10 cellular contexts compared by ENCODE assay signal in the genomic region with DNA sequence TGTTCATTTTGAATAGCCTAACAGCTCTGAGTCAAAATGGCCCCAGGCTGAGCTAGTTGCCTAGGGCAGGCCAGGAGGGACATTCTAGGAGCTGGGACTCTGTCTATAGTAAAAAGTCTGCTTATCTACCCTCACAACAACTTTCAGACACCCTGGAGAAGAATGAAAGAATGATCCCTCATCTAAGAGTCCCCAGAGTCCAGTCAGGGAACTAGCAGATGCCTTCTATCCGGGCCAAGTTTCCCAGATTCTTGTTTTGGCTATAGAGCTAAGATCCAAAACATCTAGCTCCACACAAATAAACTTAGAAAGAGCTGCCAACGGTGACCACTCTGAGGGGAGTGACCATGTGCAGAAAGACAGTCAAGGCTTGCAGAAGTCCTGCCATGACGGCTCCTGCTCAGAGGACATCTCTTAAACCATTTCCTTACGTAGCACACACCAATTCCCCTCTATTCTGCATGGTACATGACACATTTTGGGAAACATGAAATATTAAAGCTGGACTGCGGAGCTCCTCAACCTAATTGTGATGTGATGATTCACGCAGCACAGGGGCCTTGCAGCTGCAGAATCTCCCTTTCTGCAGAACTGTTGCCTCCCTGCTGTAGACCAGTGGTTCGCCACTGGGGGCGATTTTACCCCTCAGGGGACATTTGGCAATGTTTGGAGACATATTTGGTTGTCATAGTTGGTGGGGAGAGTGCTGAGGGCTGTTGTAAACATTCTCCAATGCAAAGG. TPM values are rescaled to one million over a fixed set of nuclear protein-coding genes. Genes with fewer than 3 reads are reported as not detected.
A peak's percentile ranks its signal among the peaks of the same experiment; 100 is the strongest.
DNase-seq lines count a peak whose midpoint lies in the region; ATAC-seq and TF ChIP-seq lines count a peak whose summit lies in the region.
"Had no signal": no experiment of that assay in that cellular context is flagged by ENCODE, and none has a peak within 500 bp of the region (broad histone marks: within the 10 kb centered on the region; RNA-seq: fewer than 3 reads in every experiment).

No MANE protein-coding gene starts in this region.

- CTCF ChIA-PET in HCT116 (lab: Charles Lee) = interaction anchor here (1.0 kb wide), 1 partner anchor 35 kb away, joined by 3 read pairs; no protein-coding TSS in a partner anchor

- no peaks in the 10 kb centered on the region for H4K20me1 ChIP-seq in HCT116 (ENCODE audit: insufficient read depth)

- WGBS in suprapubic skin = 51% methylated on average over 8 of the region's 8 CpGs

- no peak overlapping the region for H3K27ac ChIP-seq in HCT116 (ENCODE audit: low read depth, low read length)
- H3K27ac ChIP-seq in suprapubic skin = peak overlapping the region; percentile 44
- H3K27ac ChIP-seq: upper lobe of right lung had no signal

- RAD21 ChIA-PET in HCT116 (lab: Charles Lee; ENCODE audit: low non-redundant PET in 1 of 2, low total read pairs in 2 of 2, uncharacterized antibody in 2 of 2, unreplicated experiment in 2 of 2) = no interaction called here

- intact Hi-C loops in HCT116 (cut with micrococcal nuclease) (no loop called here), left cardiac atrium (cut with DNase I) (no loop called here)

- H3K9ac ChIP-seq in HCT116 (ENCODE audit: low read length) = no peak overlapping the region

- no peak for DNase-seq in HCT116 (ENCODE audit: low read depth, low spot score)
- DNase-seq in astrocyte of the spinal cord (ENCODE audit: low read depth, low spot score) = peak; percentile 13
- no peak for DNase-seq in left cardiac atrium
- DNase-seq in suprapubic skin (ENCODE audit: low spot score in 2 of 2) = no peak
- no peak for DNase-seq in NCI-H128 (lab: John Stamatoyannopoulos, UW; ENCODE audit: unreplicated experiment)
- no peak for DNase-seq in stimulated activated CD8-positive, alpha-beta memory T cell treated with anti-CD3 and anti-CD28 coated beads, Interleukin-4, amount 100 ng/mL, for 48 hours
- no peak for DNase-seq in CD1c-positive myeloid dendritic cell (ENCODE audit: extremely low spot score)
- DNase-seq: dermis blood vessel endothelial cell, OCI-M1, upper lobe of right lung had no signal

- H3K36me3 ChIP-seq in HCT116 (ENCODE audit: control insufficient read depth in 1 of 2, insufficient read depth in 2 of 2, low read length in 2 of 2) (no peaks in the 10 kb centered on the region), suprapubic skin (no peaks in the 10 kb centered on the region)
- H3K36me3 ChIP-seq: upper lobe of right lung had no signal

- H3K79me2 ChIP-seq in HCT116 (ENCODE audit: insufficient read depth, low read length) = no peaks in the 10 kb centered on the region

- no TSS peak for BruUV-seq in HCT116 (replicated peaks; lab: Mats Ljungman, UMichigan)

- ATAC-seq in HCT116 (peak; percentile 55; the same call in 1 of the 2 replicates), left cardiac atrium (peak; percentile 46 to 80)
- ATAC-seq: upper lobe of right lung had no signal

- H3K4me1 ChIP-seq in HCT116 (ENCODE audit: control insufficient read depth in 1 of 2, insufficient read depth in 2 of 2, low read length in 2 of 2) (no peaks in the 10 kb centered on the region), suprapubic skin (peaks cover 27% of the 10 kb centered on the region)

- POLR2A ChIA-PET in HCT116 (lab: Charles Lee) = no interaction called here

- H3K9me3 ChIP-seq in HCT116 (ENCODE audit: control insufficient read depth in 1 of 2, insufficient read depth in 1 of 2, low read depth in 1 of 2, low read length in 2 of 2) (no peaks in the 10 kb centered on the region), suprapubic skin (no peaks in the 10 kb centered on the region)
- H3K9me3 ChIP-seq: upper lobe of right lung had no signal

- TF ChIP-seq RAD21 in HCT116 (IDR thresholded peaks at IDR 0.05; ENCODE audit: low read depth) = no peak

- no peaks in the 10 kb centered on the region for H3K27me3 ChIP-seq in HCT116 (ENCODE audit: insufficient read depth, low read length)
- no peaks in the 10 kb centered on the region for H3K27me3 ChIP-seq in suprapubic skin
- H3K27me3 ChIP-seq: upper lobe of right lung had no signal

- H3K9me2 ChIP-seq in HCT116 (ENCODE audit: insufficient read depth) = no peaks in the 10 kb centered on the region

- no peak for TF ChIP-seq EP300 in suprapubic skin (IDR thresholded peaks at IDR 0.05)

- H3K4me3 ChIP-seq in HCT116 (replicated peaks in 1 of 2; ENCODE audit: low read depth in 1 of 2, low read length in 2 of 2) (no peak overlapping the region), astrocyte of the spinal cord (ENCODE audit: low read depth, low read length) (no peak overlapping the region), suprapubic skin (no peak overlapping the region)
- H3K4me3 ChIP-seq: upper lobe of right lung had no signal

- H2AFZ ChIP-seq in HCT116 (ENCODE audit: low read depth, low read length, poor library complexity, severe bottlenecking) = no peak overlapping the region

- TF ChIP-seq CTCF in HCT116 (IDR thresholded peaks at IDR 0.05 in 2 of 3, conservative IDR thresholded peaks at IDR 0.05 in 1 of 3; ENCODE audit: borderline replicate concordance in 1 of 3, insufficient read depth in 1 of 3, low read depth in 2 of 3, low read length in 2 of 3) = no peak; a peak in 1 of 6 replicates
- TF ChIP-seq CTCF in astrocyte of the spinal cord (IDR thresholded peaks at IDR 0.05; ENCODE audit: low read depth, low read length) = no peak
- TF ChIP-seq CTCF in suprapubic skin (IDR thresholded peaks at IDR 0.05) = peak in 1 of 2 donors; percentile 14

- no peak for TF ChIP-seq POLR2A in HCT116 (IDR thresholded peaks at IDR 0.05; ENCODE audit: borderline replicate concordance, extremely low read depth, insufficient read depth, insufficient read length)
- TF ChIP-seq POLR2A in suprapubic skin (IDR thresholded peaks at IDR 0.05) = no peak

- no peak overlapping the region for H3K4me2 ChIP-seq in HCT116 (ENCODE audit: low read length)

- in situ Hi-C loops in astrocyte of the spinal cord (cut with HindIII; ENCODE audit: low sequenced_read_pairs) = no loop called here

TF ChIP-seq in HCT116, 20 proteins besides CTCF, POLR2A, EP300 and RAD21:
- no peak for TF ChIP-seq SIN3A (IDR thresholded peaks at IDR 0.05; ENCODE audit: low read depth)
- no peak for TF ChIP-seq ZNF274 (IDR thresholded peaks at IDR 0.05; ENCODE audit: low read depth, low read length)
- no peak for TF ChIP-seq CEBPB (IDR thresholded peaks at IDR 0.05; ENCODE audit: low read depth)
- no peak for TF ChIP-seq YY1 (IDR thresholded peaks at IDR 0.05; ENCODE audit: extremely low read depth, insufficient replicate concordance, low read depth, low read length)
- no peak for TF ChIP-seq ZFX (IDR thresholded peaks at IDR 0.05)
- no peak for TF ChIP-seq JUND (IDR thresholded peaks at IDR 0.05)
- TF ChIP-seq, protein P1, sequence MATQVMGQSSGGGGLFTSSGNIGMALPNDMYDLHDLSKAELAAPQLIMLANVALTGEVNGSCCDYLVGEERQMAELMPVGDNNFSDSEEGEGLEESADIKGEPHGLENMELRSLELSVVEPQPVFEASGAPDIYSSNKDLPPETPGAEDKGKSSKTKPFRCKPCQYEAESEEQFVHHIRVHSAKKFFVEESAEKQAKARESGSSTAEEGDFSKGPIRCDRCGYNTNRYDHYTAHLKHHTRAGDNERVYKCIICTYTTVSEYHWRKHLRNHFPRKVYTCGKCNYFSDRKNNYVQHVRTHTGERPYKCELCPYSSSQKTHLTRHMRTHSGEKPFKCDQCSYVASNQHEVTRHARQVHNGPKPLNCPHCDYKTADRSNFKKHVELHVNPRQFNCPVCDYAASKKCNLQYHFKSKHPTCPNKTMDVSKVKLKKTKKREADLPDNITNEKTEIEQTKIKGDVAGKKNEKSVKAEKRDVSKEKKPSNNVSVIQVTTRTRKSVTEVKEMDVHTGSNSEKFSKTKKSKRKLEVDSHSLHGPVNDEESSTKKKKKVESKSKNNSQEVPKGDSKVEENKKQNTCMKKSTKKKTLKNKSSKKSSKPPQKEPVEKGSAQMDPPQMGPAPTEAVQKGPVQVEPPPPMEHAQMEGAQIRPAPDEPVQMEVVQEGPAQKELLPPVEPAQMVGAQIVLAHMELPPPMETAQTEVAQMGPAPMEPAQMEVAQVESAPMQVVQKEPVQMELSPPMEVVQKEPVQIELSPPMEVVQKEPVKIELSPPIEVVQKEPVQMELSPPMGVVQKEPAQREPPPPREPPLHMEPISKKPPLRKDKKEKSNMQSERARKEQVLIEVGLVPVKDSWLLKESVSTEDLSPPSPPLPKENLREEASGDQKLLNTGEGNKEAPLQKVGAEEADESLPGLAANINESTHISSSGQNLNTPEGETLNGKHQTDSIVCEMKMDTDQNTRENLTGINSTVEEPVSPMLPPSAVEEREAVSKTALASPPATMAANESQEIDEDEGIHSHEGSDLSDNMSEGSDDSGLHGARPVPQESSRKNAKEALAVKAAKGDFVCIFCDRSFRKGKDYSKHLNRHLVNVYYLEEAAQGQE (IDR thresholded peaks at IDR 0.05; ENCODE audit: low read depth) = no peak
- no peak for TF ChIP-seq SRF (IDR thresholded peaks at IDR 0.05; ENCODE audit: low read depth)
- no peak for TF ChIP-seq EZH2phosphoT487 (IDR thresholded peaks at IDR 0.05; ENCODE audit: borderline replicate concordance)
- TF ChIP-seq, protein P2, sequence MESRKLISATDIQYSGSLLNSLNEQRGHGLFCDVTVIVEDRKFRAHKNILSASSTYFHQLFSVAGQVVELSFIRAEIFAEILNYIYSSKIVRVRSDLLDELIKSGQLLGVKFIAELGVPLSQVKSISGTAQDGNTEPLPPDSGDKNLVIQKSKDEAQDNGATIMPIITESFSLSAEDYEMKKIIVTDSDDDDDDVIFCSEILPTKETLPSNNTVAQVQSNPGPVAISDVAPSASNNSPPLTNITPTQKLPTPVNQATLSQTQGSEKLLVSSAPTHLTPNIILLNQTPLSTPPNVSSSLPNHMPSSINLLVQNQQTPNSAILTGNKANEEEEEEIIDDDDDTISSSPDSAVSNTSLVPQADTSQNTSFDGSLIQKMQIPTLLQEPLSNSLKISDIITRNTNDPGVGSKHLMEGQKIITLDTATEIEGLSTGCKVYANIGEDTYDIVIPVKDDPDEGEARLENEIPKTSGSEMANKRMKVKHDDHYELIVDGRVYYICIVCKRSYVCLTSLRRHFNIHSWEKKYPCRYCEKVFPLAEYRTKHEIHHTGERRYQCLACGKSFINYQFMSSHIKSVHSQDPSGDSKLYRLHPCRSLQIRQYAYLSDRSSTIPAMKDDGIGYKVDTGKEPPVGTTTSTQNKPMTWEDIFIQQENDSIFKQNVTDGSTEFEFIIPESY (IDR thresholded peaks at IDR 0.05; ENCODE audit: extremely low read depth, insufficient replicate concordance, low read length) = no peak
- TF ChIP-seq EGR1 (IDR thresholded peaks at IDR 0.05; ENCODE audit: low read depth) = no peak
TF ChIP-seq in HCT116: peak in this region for 0.

RNA-seq across cellular contexts. Expression of a gene that starts 24.2 kb away (rescaled TPM):
- not detected for total RNA-seq in HCT116 (2021; ENCODE audit: unreplicated experiment)
- 0.31 and 0.33 TPM in 2 replicates for polyA plus RNA-seq in HCT116 (2012)
- total RNA-seq in left cardiac atrium = 1 to 10 TPM; 7.9 to 9.0 TPM
- 1 to 10 TPM in 3 of 4 donors, under 1 TPM in 1; 0.78 to 6.4 (median 4.7) TPM for total RNA-seq in suprapubic skin
- total RNA-seq: dermis blood vessel endothelial cell had no signal
